In genomic region chr16:3443108-3444031, GRCh38 we compare ENCODE assay signal across 8 cellular contexts.
DNase-seq lines count a peak whose midpoint lies in the region; ATAC-seq and TF ChIP-seq lines count a peak whose summit lies in the region.

Gene NAA60, plus strand, starts transcription at chr16:3443680. Its CDS starts 32,548 bp downstream, at chr16:3476228.
Gene ZNF597, minus strand, starts transcription at chr16:3443504. Its CDS starts 351 bp downstream, at chr16:3443153.

- H3K27ac Mint-ChIP-seq in effector memory CD8-positive, alpha-beta T cell = peak within 1 kb of the TSS; percentile 92 to 96

- no peak for TF ChIP-seq CTCF in AG09319 (IDR thresholded peaks at IDR 0.05; ENCODE audit: low read depth, low read length)

- DNase-seq in AG09319 (ENCODE audit: extremely low read depth, low read depth) (peak; percentile 79), NCI-H748 treated with DMSO at 0.1 percent for 48 hours (lab: John Stamatoyannopoulos, UW) (peak; percentile 80), medulla oblongata (ENCODE audit: extremely low spot score) (peak; percentile 94)
- DNase-seq in activated CD8-positive, alpha-beta memory T cell treated with anti-CD3 and anti-CD28 coated beads for 4 hours (ENCODE audit: low read depth in 2 of 2) = peak; percentile 49 to 67
- peak; percentile 55 to 63 (median 63) for DNase-seq in effector memory CD8-positive, alpha-beta T cell
- DNase-seq in stimulated activated CD4-positive, alpha-beta T cell treated with anti-CD3 and anti-CD28 coated beads, TNF-alpha, amount 100 ng/mL, for 48 hours (ENCODE audit: low read depth in 3 of 3) = peak; percentile 55 to 76 (median 58)

- H3K4me3 Mint-ChIP-seq in effector memory CD8-positive, alpha-beta T cell = peak within 1 kb of the TSS; percentile 86 to 94

- H3K4me1 Mint-ChIP-seq in effector memory CD8-positive, alpha-beta T cell (ENCODE audit: low read depth in 2 of 2) = peaks cover 4 to 18% of the 10 kb centered on the region in 2 donors

- no peaks in the 10 kb centered on the region for H3K27me3 Mint-ChIP-seq in effector memory CD8-positive, alpha-beta T cell

- H3K9me3 Mint-ChIP-seq in effector memory CD8-positive, alpha-beta T cell = no peaks in the 10 kb centered on the region

- peaks cover 36% of the 10 kb centered on the region for H3K36me3 Mint-ChIP-seq in effector memory CD8-positive, alpha-beta T cell (ENCODE audit: insufficient read depth)

- peak; percentile 82 for ATAC-seq in GM19043 (IDR thresholded peaks at IDR 0.05; ENCODE audit: low read depth, unreplicated experiment)
- ATAC-seq in HG03432 (IDR thresholded peaks at IDR 0.05; ENCODE audit: unreplicated experiment) = peak; percentile 92
- peak; percentile 93 for ATAC-seq in effector memory CD8-positive, alpha-beta T cell (replicated peaks)

Comparison
In these comparisons a context has a peak if more than half of its experiments do, and no peak if none do; other contexts are left out.
1. Peak in every context shown above with its lines: DNase-seq and ATAC-seq.